8 cellular contexts compared by ENCODE assay signal in the genomic region with DNA sequence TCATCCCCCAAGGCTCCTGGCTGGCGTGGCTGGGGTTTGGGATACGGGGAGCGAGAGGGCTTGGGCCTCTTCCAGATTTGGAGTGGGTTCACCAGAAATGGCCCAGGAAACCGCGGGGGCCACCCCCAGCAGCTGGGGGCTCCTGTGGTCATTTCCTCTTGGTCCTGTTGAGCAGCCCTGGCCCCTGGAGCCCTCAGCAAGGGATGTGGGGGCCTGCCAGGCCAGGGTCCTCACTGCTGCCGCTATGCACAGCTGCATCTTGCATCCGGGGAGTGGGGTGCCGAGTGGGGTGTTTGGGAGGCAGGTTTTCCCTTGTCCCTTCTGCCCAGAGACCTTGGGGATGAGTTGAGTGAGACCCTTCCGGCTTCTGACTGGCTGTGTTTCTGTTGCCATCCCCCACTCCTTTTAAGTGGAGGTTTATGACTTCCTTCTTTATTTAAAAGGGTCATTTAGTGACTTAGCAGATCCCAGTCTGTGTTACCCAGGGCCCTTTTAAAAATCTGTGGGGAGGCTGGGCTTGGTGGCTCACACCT.
A peak's percentile ranks its signal among the peaks of the same experiment; 100 is the strongest.
DNase-seq lines count a peak whose midpoint lies in the region; ATAC-seq and TF ChIP-seq lines count a peak whose summit lies in the region.

No MANE protein-coding gene starts in this region.

- H3K36me3 ChIP-seq in esophagus (ENCODE audit: control insufficient read depth in 2 of 2, insufficient read depth in 2 of 2, low read length in 1 of 2) (no peaks in the 10 kb centered on the region), psoas muscle (ENCODE audit: insufficient read depth in 1 of 2, low read depth in 1 of 2) (no peaks in the 10 kb centered on the region), tibial artery (no peaks in the 10 kb centered on the region)

- no peak overlapping the region for H3K4me3 ChIP-seq in esophagus (ENCODE audit: low read depth in 1 of 2, low read length in 2 of 2)
- no peak overlapping the region for H3K4me3 ChIP-seq in psoas muscle
- no peak overlapping the region for H3K4me3 ChIP-seq in tibial artery

- no peak for ATAC-seq in psoas muscle
- no peak for ATAC-seq in GM21529 (IDR thresholded peaks at IDR 0.05; ENCODE audit: unreplicated experiment)

- intact Hi-C loops in psoas muscle (cut with DNase I), result no loop called here
- intact Hi-C loops in tibial artery (cut with DNase I; ENCODE audit: low total_unique reads), result no loop called here

- no peak for TF ChIP-seq CTCF in psoas muscle (IDR thresholded peaks at IDR 0.05)
- TF ChIP-seq CTCF in tibial artery (IDR thresholded peaks at IDR 0.05), result no peak

- 57 to 60% methylated on average over 9 of the region's 9 CpGs for WGBS in esophagus, 2 donors
- WGBS in psoas muscle, 3 donors, result 45 to 64% (median 57%) methylated on average over 9 of the region's 9 CpGs

- peak; percentile 25 for TF ChIP-seq POLR2A in GM15510 (IDR thresholded peaks at IDR 0.05; ENCODE audit: borderline replicate concordance, extremely low read depth, insufficient read length)

- H3K27ac ChIP-seq in esophagus (ENCODE audit: low read depth in 2 of 2, low read length in 1 of 2) (peak overlapping the region; percentile 46 to 58), psoas muscle (peak overlapping the region; percentile 60), tibial artery (no peak overlapping the region)

- H3K9me3 ChIP-seq in esophagus (ENCODE audit: control insufficient read depth in 2 of 2, insufficient read depth in 1 of 2, low read depth in 1 of 2, low read length in 1 of 2) (no peaks in the 10 kb centered on the region), psoas muscle (no peaks in the 10 kb centered on the region), tibial artery (no peaks in the 10 kb centered on the region)

- H3K27me3 ChIP-seq in esophagus (ENCODE audit: control insufficient read depth in 1 of 2, insufficient read depth in 2 of 2, low read length in 2 of 2) (no peaks in the 10 kb centered on the region), psoas muscle (ENCODE audit: insufficient read depth in 3 of 3, low read length in 2 of 3) (no peaks in the 10 kb centered on the region), tibial artery (no peaks in the 10 kb centered on the region)

- DNase-seq in OCI-M1 (lab: John Stamatoyannopoulos, UW) (peak; percentile 83), psoas muscle (peak in 1 of 2 donors; percentile 40), amniotic stem cell (lab: John Stamatoyannopoulos, UW) (no peak), tibial artery (no peak)
- DNase-seq in activated CD4-positive, alpha-beta T cell treated with anti-CD3 and anti-CD28 coated beads for 48 hours, result no peak

- H3K4me1 ChIP-seq in esophagus (ENCODE audit: control insufficient read depth in 2 of 2, insufficient read depth in 2 of 2, low read length in 1 of 2) (peaks cover 4 to 11% of the 10 kb centered on the region in 2 donors), psoas muscle (peaks cover 24% of the 10 kb centered on the region), tibial artery (peaks cover 0 to 46% (median 10%) of the 10 kb centered on the region in 4 donors)

Comparison
In these comparisons a context has a peak if more than half of its experiments do, and no peak if none do; other contexts are left out.
1. H3K27ac ChIP-seq: peak in esophagus (2 of 2) and psoas muscle (single experiment); none in tibial artery (0 of 2).